In the genomic region with DNA sequence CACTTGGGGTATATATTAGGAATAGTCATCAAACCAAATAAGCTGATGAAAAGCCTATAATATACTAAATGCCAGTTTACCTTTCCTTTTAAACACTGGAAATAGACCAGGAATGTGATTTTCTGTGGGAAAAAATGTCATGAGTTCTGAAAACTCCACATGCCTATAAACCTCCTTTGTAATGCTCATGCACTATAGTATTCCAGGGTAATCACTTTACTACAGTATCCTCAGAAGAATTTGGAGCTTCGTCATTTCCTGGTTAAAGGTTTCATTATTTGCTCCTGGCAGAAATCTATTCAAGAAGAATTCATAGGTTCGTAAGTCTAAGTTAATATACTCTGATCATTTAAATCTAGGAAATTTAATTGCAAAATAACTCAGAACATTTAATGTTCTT, we compare ENCODE assay signal across 16 cellular contexts.
DNase-seq lines count a peak whose midpoint lies in the region; ATAC-seq and TF ChIP-seq lines count a peak whose summit lies in the region.
"Had no signal": no experiment of that assay in that cellular context is flagged by ENCODE, and none has a peak within 500 bp of the region (broad histone marks: within the 10 kb centered on the region; RNA-seq: fewer than 3 reads in every experiment).

No MANE protein-coding gene starts in this region.

- H2AK5ac ChIP-seq in H9 (ENCODE audit: insufficient read length, low read length), result no peak overlapping the region

- H3K27me3 Mint-ChIP-seq in H9 (ENCODE audit: low read depth), result no peaks in the 10 kb centered on the region
- no peaks in the 10 kb centered on the region for H3K27me3 Mint-ChIP-seq in endodermal cell (ENCODE audit: insufficient read depth)
- no peaks in the 10 kb centered on the region for H3K27me3 Mint-ChIP-seq in natural killer cell (ENCODE audit: low read depth in 2 of 2)

- ATAC-seq in mucosa of descending colon, result peak; percentile 56
- ATAC-seq in foreskin keratinocyte, result no peak
- no peak for ATAC-seq in natural killer cell
- ATAC-seq: HepG2 had no signal

- no peak overlapping the region for H3K18ac ChIP-seq in H9 (ENCODE audit: insufficient read length, low read depth, low read length)

- H3K36me3 ChIP-seq in endodermal cell (ENCODE audit: control insufficient read depth, insufficient read depth, low read length) (no peaks in the 10 kb centered on the region), mucosa of descending colon (ENCODE audit: low read depth) (no peaks in the 10 kb centered on the region)
- H3K36me3 ChIP-seq: BLaER1 had no signal

- H4K20me1 ChIP-seq in H9 (ENCODE audit: control insufficient read depth, insufficient read depth, insufficient read length), result no peaks in the 10 kb centered on the region
- H4K20me1 ChIP-seq: BLaER1 had no signal

- no peak overlapping the region for H3K56ac ChIP-seq in H9 (ENCODE audit: insufficient read length, low read depth, low read length)

- no peak for DNase-seq in H9
- no peak for DNase-seq in endodermal cell
- no peak for DNase-seq in mucosa of descending colon
- DNase-seq in foreskin keratinocyte, result no peak
- no peak for DNase-seq in natural killer cell
- DNase-seq in lower leg skin (ENCODE audit: low spot score in 2 of 2), result no peak
- DNase-seq: 8988T; AML-193; Caco-2; CD8-positive, alpha-beta memory T cell; DMS53; GF-D8; H7 had no signal

- no peak overlapping the region for H4K5ac ChIP-seq in H9 (ENCODE audit: insufficient read length, low read depth, low read length)

- H3K9me3 Mint-ChIP-seq in H9, result no peaks in the 10 kb centered on the region; a peak in 1 of 5 replicates
- H3K9me3 Mint-ChIP-seq in endodermal cell, result no peaks in the 10 kb centered on the region
- H3K9me3 Mint-ChIP-seq in natural killer cell, result peaks cover 2 to 3% of the 10 kb centered on the region in 2 donors

- H4K8ac ChIP-seq in H9 (replicated peaks; ENCODE audit: insufficient read length, low read depth, low read length), result no peak overlapping the region

- no peak overlapping the region for H2BK12ac ChIP-seq in H9 (ENCODE audit: insufficient read length, low read depth, low read length)

- no peak overlapping the region for H3K4me2 ChIP-seq in H9 (ENCODE audit: insufficient read depth, insufficient read length, low read length)
- H3K4me2 ChIP-seq: BLaER1 had no signal

- no peak overlapping the region for H2BK15ac ChIP-seq in H9 (ENCODE audit: low read depth, low read length)

- H3K4me3 ChIP-seq in endodermal cell (ENCODE audit: low read length) (no peak overlapping the region), mucosa of descending colon (no peak overlapping the region), lower leg skin (ENCODE audit: low read depth, poor library complexity, severe bottlenecking) (no peak overlapping the region)
- H3K4me3 ChIP-seq: BLaER1 had no signal

- no peaks in the 10 kb centered on the region for H3K79me1 ChIP-seq in H9 (ENCODE audit: insufficient read depth, low read depth, low read length, poor library complexity, severe bottlenecking)

- H4K91ac ChIP-seq in H9 (ENCODE audit: insufficient read length, low read depth, low read length), result no peak overlapping the region

- H3K9me3 ChIP-seq in H9 (ENCODE audit: control insufficient read depth, low read depth, low read length) (no peaks in the 10 kb centered on the region), endodermal cell (ENCODE audit: control insufficient read depth, low read length) (no peaks in the 10 kb centered on the region), mucosa of descending colon (no peaks in the 10 kb centered on the region)
- H3K9me3 ChIP-seq: BLaER1, Caco-2 had no signal

- H3K36me3 Mint-ChIP-seq in H9 (ENCODE audit: insufficient read depth in 1 of 3, low read depth in 3 of 3) (no peaks in the 10 kb centered on the region), endodermal cell (ENCODE audit: low read depth) (no peaks in the 10 kb centered on the region), natural killer cell (no peaks in the 10 kb centered on the region)
- H3K36me3 Mint-ChIP-seq: CD8-positive, alpha-beta memory T cell had no signal

- no peak overlapping the region for H2BK120ac ChIP-seq in H9 (ENCODE audit: low read depth, low read length, poor library complexity, severe bottlenecking)

- no peak for TF ChIP-seq POLR2A in lower leg skin (IDR thresholded peaks at IDR 0.05)

- H3K4ac ChIP-seq in H9 (ENCODE audit: low read depth, low read length), result no peak overlapping the region

- H2BK20ac ChIP-seq in H9 (ENCODE audit: low read depth, low read length, poor library complexity, severe bottlenecking), result no peak overlapping the region

- no peak overlapping the region for H2AFZ ChIP-seq in H9 (ENCODE audit: low read length)

- H3K27ac Mint-ChIP-seq in H9, result peak overlapping the region in 2 of 3 experiments; percentile 83 to 94; a peak in 4 of 7 replicates
- peak overlapping the region; percentile 52 for H3K27ac Mint-ChIP-seq in endodermal cell
- H3K27ac Mint-ChIP-seq in natural killer cell, result no peak overlapping the region
- H3K27ac Mint-ChIP-seq: CD8-positive, alpha-beta memory T cell had no signal

- H3T11ph ChIP-seq in H9 (ENCODE audit: low read length), result no peak overlapping the region

- no peaks in the 10 kb centered on the region for H3K79me2 ChIP-seq in H9 (ENCODE audit: insufficient read depth, low read length)

- H3K27ac ChIP-seq in H9 (ENCODE audit: insufficient read length, low read depth, low read length), result no peak overlapping the region
- H3K27ac ChIP-seq in angular gyrus (ENCODE audit: low read depth, low read length), result peak overlapping the region; percentile 24
- no peak overlapping the region for H3K27ac ChIP-seq in endodermal cell (ENCODE audit: low read depth, low read length)
- H3K27ac ChIP-seq in foreskin keratinocyte, result no peak overlapping the region
- H3K27ac ChIP-seq: BLaER1 had no signal

- H3K4me3 Mint-ChIP-seq in H9 (no peak overlapping the region), endodermal cell (no peak overlapping the region), natural killer cell (no peak overlapping the region)
- H3K4me3 Mint-ChIP-seq: CD8-positive, alpha-beta memory T cell had no signal

- WGBS in H9 (ENCODE audit: extremely low coverage, insufficient read length, low lambda C conversion rate), result no CpG with 5 or more reads among the region's 2 CpGs
- 83 to 98% methylated on average over 1 to 2 of the region's 2 CpGs for WGBS in endodermal cell (ENCODE audit: insufficient coverage in 1 of 2, insufficient read length in 1 of 2), 2 experiments
- WGBS in lower leg skin, 2 donors, result 78 to 84% methylated on average over 2 of the region's 2 CpGs

- H3K23ac ChIP-seq in H9 (ENCODE audit: insufficient read length, low read depth, low read length), result no peak overlapping the region

- H3K14ac ChIP-seq in H9 (ENCODE audit: insufficient read depth, low read length), result no peak overlapping the region

- H3K27me3 ChIP-seq in H9 (ENCODE audit: insufficient read depth, low read length) (no peaks in the 10 kb centered on the region), endodermal cell (ENCODE audit: control insufficient read depth, insufficient read depth, low read length, poor library complexity, severe bottlenecking) (no peaks in the 10 kb centered on the region), foreskin keratinocyte (no peaks in the 10 kb centered on the region)
- H3K27me3 ChIP-seq: BLaER1 had no signal

- TF ChIP-seq CTCF in H9 (conservative IDR thresholded peaks at IDR 0.05), result no peak
- no peak for TF ChIP-seq CTCF in endodermal cell (conservative IDR thresholded peaks at IDR 0.05)
- TF ChIP-seq CTCF in mucosa of descending colon (IDR thresholded peaks at IDR 0.05), result no peak
- TF ChIP-seq CTCF in foreskin keratinocyte (conservative IDR thresholded peaks at IDR 0.05), result no peak
- TF ChIP-seq CTCF in natural killer cell (IDR thresholded peaks at IDR 0.05), result no peak
- no peak for TF ChIP-seq CTCF in lower leg skin (IDR thresholded peaks at IDR 0.05)

- intact Hi-C loops in mucosa of descending colon (cut with DNase I, micrococcal nuclease), result no loop called here
- intact Hi-C loops in natural killer cell (cut with micrococcal nuclease), result no loop called here
- intact Hi-C loops in lower leg skin (cut with DNase I; ENCODE audit: low total_unique reads), result no loop called here

- H3K4me1 ChIP-seq in H9 (ENCODE audit: insufficient read depth, low read length) (no peaks in the 10 kb centered on the region), endodermal cell (ENCODE audit: control insufficient read depth, insufficient read depth, low read length) (peaks cover 18% of the 10 kb centered on the region), mucosa of descending colon (ENCODE audit: low read depth) (peaks cover 9% of the 10 kb centered on the region), foreskin keratinocyte (no peaks in the 10 kb centered on the region)
- H3K4me1 ChIP-seq: BLaER1, Caco-2 had no signal

- H2BK5ac ChIP-seq in H9 (ENCODE audit: insufficient read length, low read length), result no peak overlapping the region

- H3K23me2 ChIP-seq in H9 (ENCODE audit: insufficient read length, low read depth, low read length, poor library complexity, severe bottlenecking), result no peaks in the 10 kb centered on the region

- H3K9ac ChIP-seq in H9 (ENCODE audit: extremely low read depth, insufficient read length, low read length) (no peak overlapping the region), endodermal cell (ENCODE audit: extremely low read depth, low read length, poor library complexity, severe bottlenecking) (no peak overlapping the region)
- H3K9ac ChIP-seq: BLaER1 had no signal

- H3K4me1 Mint-ChIP-seq in H9 (peaks cover 5 to 16% of the 10 kb centered on the region in 2 experiments), endodermal cell (peaks cover 38% of the 10 kb centered on the region), natural killer cell (no peaks in the 10 kb centered on the region)
- H3K4me1 Mint-ChIP-seq: CD8-positive, alpha-beta memory T cell had no signal

Comparison
In these comparisons a context has a peak if more than half of its experiments do, and no peak if none do; other contexts are left out.
1. H3K27ac Mint-ChIP-seq: peak in H9 (2 of 3) and endodermal cell (single experiment); none in natural killer cell (0 of 2).